ENCODE assay signal across 1 cellular context in the genomic region with DNA sequence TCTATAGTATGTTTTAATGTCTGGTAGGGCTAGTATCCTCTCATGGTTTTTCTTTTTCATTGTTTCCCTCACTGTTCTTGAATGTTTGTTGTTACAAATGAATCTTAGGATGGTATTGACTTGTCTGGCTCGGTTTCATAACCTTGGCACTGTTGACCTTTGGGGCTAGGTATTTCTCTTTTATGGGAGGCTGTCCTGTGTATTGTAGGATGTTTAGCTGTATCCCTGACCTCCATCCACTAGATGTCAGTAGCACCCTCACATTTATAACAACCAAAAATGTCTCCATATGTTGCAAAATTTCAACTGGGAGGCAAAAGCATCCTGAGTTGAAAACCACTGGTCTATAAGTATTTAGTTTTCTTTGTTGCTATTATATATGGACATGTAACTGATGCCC.
TF ChIP-seq lines count a peak whose summit lies in the region.

No MANE protein-coding gene starts in this region.

TF ChIP-seq in endothelial cell of umbilical vein, 7 proteins besides CTCF, POLR2A, EP300 and RAD21 (continued from another document):
- TF ChIP-seq, protein P1, sequence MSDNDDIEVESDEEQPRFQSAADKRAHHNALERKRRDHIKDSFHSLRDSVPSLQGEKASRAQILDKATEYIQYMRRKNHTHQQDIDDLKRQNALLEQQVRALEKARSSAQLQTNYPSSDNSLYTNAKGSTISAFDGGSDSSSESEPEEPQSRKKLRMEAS (IDR thresholded peaks at IDR 0.05; ENCODE audit: insufficient read depth, insufficient read length) = no peak
- no peak for TF ChIP-seq EZH2 (IDR thresholded peaks at IDR 0.05; ENCODE audit: borderline replicate concordance, low read depth, low read length, severe bottlenecking)
- TF ChIP-seq GATA2 (IDR thresholded peaks at IDR 0.05; ENCODE audit: insufficient read depth, insufficient read length, low read depth, low read length) = no peak
- TF ChIP-seq FOS (IDR thresholded peaks at IDR 0.05; ENCODE audit: borderline replicate concordance, insufficient read depth, low read length) = no peak
- no peak for TF ChIP-seq JUN (IDR thresholded peaks at IDR 0.05; ENCODE audit: borderline replicate concordance, insufficient read depth, insufficient read length, low read depth)
- TF ChIP-seq POLR2AphosphoS5 (IDR thresholded peaks at IDR 0.05; ENCODE audit: insufficient read depth, low read depth, low read length) = no peak
